ENCODE assay signal across 13 cellular contexts in the genomic region with DNA sequence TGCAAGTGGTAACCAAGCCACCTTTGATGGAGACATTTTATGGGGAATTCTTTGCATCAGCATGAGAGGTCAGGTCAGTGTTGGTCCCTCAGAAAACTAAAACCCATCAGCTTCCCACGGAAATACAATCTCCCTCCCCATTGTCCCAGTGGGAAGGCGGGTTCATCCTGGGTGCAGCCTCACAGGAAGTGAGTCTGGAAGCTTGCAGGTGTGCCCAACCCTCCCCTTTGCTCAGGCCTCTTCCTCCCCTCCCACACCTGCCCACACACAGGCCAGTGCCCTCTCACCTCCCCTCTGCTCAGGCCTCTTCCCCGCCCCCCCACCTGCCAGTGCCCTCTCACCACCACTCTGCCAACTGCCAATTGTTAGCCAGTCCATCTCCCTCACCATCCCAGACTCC.
DNase-seq lines count a peak whose midpoint lies in the region; ATAC-seq and TF ChIP-seq lines count a peak whose summit lies in the region.
"Had no signal": no experiment of that assay in that cellular context is flagged by ENCODE, and none has a peak within 500 bp of the region (broad histone marks: within the 10 kb centered on the region; RNA-seq: fewer than 3 reads in every experiment).

No MANE protein-coding gene starts in this region.

- no peaks in the 10 kb centered on the region for H3K36me3 ChIP-seq in BLaER1 treated with 17β-estradiol and CSF1 and Interleukin-3, amounts not matched to agents 10 nM and 100 nM
- no peaks in the 10 kb centered on the region for H3K36me3 ChIP-seq in transverse colon
- H3K36me3 ChIP-seq: BE2C, HAP-1 had no signal

- no peak for TF ChIP-seq CTCF in transverse colon (IDR thresholded peaks at IDR 0.05)
- no peak for TF ChIP-seq CTCF in GM20000 (IDR thresholded peaks at IDR 0.05; ENCODE audit: extremely low read depth, missing control alignments)

- H3K27me3 ChIP-seq in BLaER1 treated with 17β-estradiol and CSF1 and Interleukin-3, amounts not matched to agents 10 nM and 100 nM: peaks cover 0 to 38% (median 0%) of the 10 kb centered on the region in 11 experiments; a peak in 4 of 22 replicates
- no peaks in the 10 kb centered on the region for H3K27me3 ChIP-seq in transverse colon
- H3K27me3 ChIP-seq: BE2C had no signal

- DNase-seq in SW480 (ENCODE audit: low spot score) (peak; percentile 95), left colon (peak in 1 of 2 donors; percentile 12), transverse colon (no peak), NCI-H526 (lab: John Stamatoyannopoulos, UW) (no peak), GM20000 (ENCODE audit: low spot score) (no peak)
- DNase-seq: BE2C; CD4-positive, CD25-positive, alpha-beta regulatory T cell had no signal

- H3K27ac ChIP-seq in BLaER1 treated with 17β-estradiol and CSF1 and Interleukin-3, amounts not matched to agents 10 nM and 100 nM: peak overlapping the region in 6 of 11 experiments; percentile 14 to 42 (median 36); a peak in 7 of 22 replicates
- H3K27ac ChIP-seq in transverse colon: peak overlapping the region; percentile 43 to 66 (median 60)

- no peak for TF ChIP-seq EP300 in transverse colon (IDR thresholded peaks at IDR 0.05; ENCODE audit: low read depth)

- H3K4me2 ChIP-seq in BLaER1 treated with 17β-estradiol and CSF1 and Interleukin-3, amounts not matched to agents 10 nM and 100 nM: peak overlapping the region; percentile 45 to 73 (median 61)

- TF ChIP-seq POLR2A in transverse colon (IDR thresholded peaks at IDR 0.05): no peak

- in situ Hi-C loops in transverse colon (cut with MboI; ENCODE audit: low pct_ligation_motif_present in 1 of 4, low pct_unique_long_range_greater_than_20kb in 1 of 4, low sequenced_read_pairs in 3 of 4): no loop called here

- peak; percentile 55 for ATAC-seq in left colon
- no peak for ATAC-seq in HG02678 (IDR thresholded peaks at IDR 0.05; ENCODE audit: unreplicated experiment)
- ATAC-seq in HG02870 (IDR thresholded peaks at IDR 0.05; ENCODE audit: unreplicated experiment): no peak

- peaks cover 8 to 16% (median 12%) of the 10 kb centered on the region in 11 experiments; a peak in 21 of 22 replicates for H3K9me3 ChIP-seq in BLaER1 treated with 17β-estradiol and CSF1 and Interleukin-3, amounts not matched to agents 10 nM and 100 nM (replicated peaks in 1 of 11)
- H3K9me3 ChIP-seq in transverse colon: peaks cover 0 to 8% of the 10 kb centered on the region in 2 donors
- H3K9me3 ChIP-seq: BE2C, HAP-1 had no signal

- no peak overlapping the region for H3K9ac ChIP-seq in BLaER1 treated with 17β-estradiol and CSF1 and Interleukin-3, amounts not matched to agents 10 nM and 100 nM

- H3K4me3 ChIP-seq in BLaER1 treated with 17β-estradiol and CSF1 and Interleukin-3, amounts not matched to agents 10 nM and 100 nM: no peak overlapping the region
- H3K4me3 ChIP-seq in transverse colon: no peak overlapping the region
- H3K4me3 ChIP-seq: GM12878, HAP-1, K562 had no signal

- intact Hi-C loops in left colon (cut with DNase I, micrococcal nuclease) (no loop called here), transverse colon (cut with DNase I; ENCODE audit: low total_unique reads) (no loop called here)

- 40 to 79% methylated on average over 1 to 3 of the region's 3 CpGs for WGBS in transverse colon (ENCODE audit: low coverage in 1 of 2), 2 donors

- peaks cover 0 to 5% (median 0%) of the 10 kb centered on the region in 11 experiments; a peak in 3 of 22 replicates for H4K20me1 ChIP-seq in BLaER1 treated with 17β-estradiol and CSF1 and Interleukin-3, amounts not matched to agents 10 nM and 100 nM

- peaks cover 20 to 28% (median 22%) of the 10 kb centered on the region in 10 experiments for H3K4me1 ChIP-seq in BLaER1 treated with 17β-estradiol and CSF1 and Interleukin-3, amounts not matched to agents 10 nM and 100 nM
- peaks cover 0 to 9% (median 7%) of the 10 kb centered on the region in 4 donors for H3K4me1 ChIP-seq in transverse colon
- H3K4me1 ChIP-seq: BE2C, HAP-1 had no signal
